20 cellular contexts compared by ENCODE assay signal in genomic region chr5:140573683-140574082, GRCh38. TPM values are rescaled to one million over a fixed set of nuclear protein-coding genes. Genes with fewer than 3 reads are reported as not detected.
DNase-seq lines count a peak whose midpoint lies in the region; ATAC-seq and TF ChIP-seq lines count a peak whose summit lies in the region.
"Had no signal": no experiment of that assay in that cellular context is flagged by ENCODE, and none has a peak within 500 bp of the region (broad histone marks: within the 10 kb centered on the region; RNA-seq: fewer than 3 reads in every experiment).

No MANE protein-coding gene starts in this region.

- H2AK5ac ChIP-seq in mesendoderm (ENCODE audit: low read length), result peak overlapping the region; percentile 28

- H3K36me3 Mint-ChIP-seq in endodermal cell (ENCODE audit: low read depth) (peaks cover 5% of the 10 kb centered on the region), endothelial cell (ENCODE audit: low read depth, unreplicated experiment) (peaks cover 21% of the 10 kb centered on the region)

- peak overlapping the region; percentile 91 for H3K23ac ChIP-seq in mesendoderm (ENCODE audit: low read length)

- ATAC-seq in gastrocnemius medialis, result no peak
- ATAC-seq in GM18511 (IDR thresholded peaks at IDR 0.05; ENCODE audit: unreplicated experiment), result no peak

- no peaks in the 10 kb centered on the region for H3K9me2 ChIP-seq in PC-9 (ENCODE audit: insufficient read depth)

- H4K20me1 ChIP-seq in PC-9 (ENCODE audit: insufficient read depth), result no peaks in the 10 kb centered on the region
- H4K20me1 ChIP-seq: BLaER1 had no signal

- no peaks in the 10 kb centered on the region for H3K79me1 ChIP-seq in mesendoderm (ENCODE audit: low read length)

- CTCF ChIA-PET in PC-9 (lab: Charles Lee), result interaction anchor here (0.6 kb wide), 1 partner anchor 404 kb away, joined by 4 read pairs; no protein-coding TSS in a partner anchor

- no peaks in the 10 kb centered on the region for H3K9me3 ChIP-seq in PC-9 (ENCODE audit: insufficient read depth, low read depth)
- peaks cover 11% of the 10 kb centered on the region for H3K9me3 ChIP-seq in endodermal cell (ENCODE audit: control insufficient read depth, low read length)
- H3K9me3 ChIP-seq in gastrocnemius medialis, result no peaks in the 10 kb centered on the region
- H3K9me3 ChIP-seq: A549, BLaER1 had no signal

- 91 to 92% methylated on average over 5 to 7 of the region's 7 CpGs for WGBS in endodermal cell (ENCODE audit: insufficient coverage in 1 of 2, insufficient read length in 1 of 2), 2 experiments
- no CpG with 5 or more reads among the region's 7 CpGs for whole genome bisulfite sequencing in mesendoderm (ENCODE audit: extremely low coverage, insufficient coverage, low lambda C conversion rate)

- H4K8ac ChIP-seq in mesendoderm (ENCODE audit: low read depth, low read length), result no peak overlapping the region

- no peak overlapping the region for H2AFZ ChIP-seq in PC-9

- no peak overlapping the region for H3K4me2 ChIP-seq in PC-9
- H3K4me2 ChIP-seq in mesendoderm (ENCODE audit: low read length), result no peak overlapping the region
- H3K4me2 ChIP-seq: BLaER1, KMS-11 had no signal

- H3K9ac ChIP-seq in endodermal cell (ENCODE audit: extremely low read depth, low read length, poor library complexity, severe bottlenecking) (no peak overlapping the region), mesendoderm (ENCODE audit: low read length) (no peak overlapping the region)
- H3K9ac ChIP-seq: BLaER1, KMS-11 had no signal

- H2BK5ac ChIP-seq in mesendoderm (ENCODE audit: low read length), result peak overlapping the region; percentile 89

- H3K4me3 ChIP-seq in PC-9 (no peak overlapping the region), endodermal cell (ENCODE audit: low read length) (peak overlapping the region; percentile 51), mesendoderm (ENCODE audit: low read length) (no peak overlapping the region), gastrocnemius medialis (no peak overlapping the region)
- H3K4me3 ChIP-seq: A549, BLaER1 had no signal

- peak overlapping the region; percentile 75 for H3K56ac ChIP-seq in mesendoderm (ENCODE audit: low read length)

- intact Hi-C loops in PC-9 (cut with micrococcal nuclease; ENCODE audit: unreplicated experiment), result no loop called here
- intact Hi-C loops in gastrocnemius medialis (cut with DNase I; ENCODE audit: low total_unique reads), result loop anchor here (5.0 kb wide), 1 partner anchor 139 kb away; no protein-coding TSS in a partner anchor

- POLR2A ChIA-PET in PC-9 (lab: Charles Lee; ENCODE audit: unreplicated experiment), result interaction anchor here (0.7 kb wide), 1 partner anchor 173 kb away, joined by 6 read pairs; no protein-coding TSS in a partner anchor

- in situ Hi-C loops in gastrocnemius medialis (cut with MboI; ENCODE audit: low sequenced_read_pairs in 4 of 4) (loop anchor here in 1 of 4 donors (10.0 to 25.0 kb wide), 2 partner anchors 61 to 336 kb away; partner anchors contain the start of genes CD14 and TMCO6), G401 (cut with HindIII; ENCODE audit: low sequenced_read_pairs) (no loop called here)

- H3K27ac ChIP-seq in PC-9, result 0 out of 2 replicates have a peak overlapping the region, but pooled peaks have one; percentile 20
- H3K27ac ChIP-seq in endodermal cell (ENCODE audit: low read depth, low read length), result no peak overlapping the region
- peak overlapping the region; percentile 90 for H3K27ac ChIP-seq in mesendoderm (ENCODE audit: low read depth, low read length)
- peak overlapping the region in 3 of 4 donors; percentile 27 to 65 (median 63) for H3K27ac ChIP-seq in gastrocnemius medialis
- H3K27ac ChIP-seq: A549, BLaER1, KMS-11 had no signal

- H3K18ac ChIP-seq in mesendoderm (ENCODE audit: low read length), result peak overlapping the region; percentile 85

- no peak for TF ChIP-seq POLR2A in gastrocnemius medialis (IDR thresholded peaks at IDR 0.05)

- peak overlapping the region; percentile 50 for H2BK120ac ChIP-seq in mesendoderm (ENCODE audit: low read depth, low read length)

- H3K36me3 ChIP-seq in PC-9 (ENCODE audit: low read depth), result no peaks in the 10 kb centered on the region
- peaks cover 2% of the 10 kb centered on the region for H3K36me3 ChIP-seq in endodermal cell (ENCODE audit: control insufficient read depth, insufficient read depth, low read length)
- no peaks in the 10 kb centered on the region for H3K36me3 ChIP-seq in mesendoderm (ENCODE audit: control insufficient read depth, insufficient read depth, low read length)
- H3K36me3 ChIP-seq in gastrocnemius medialis, result no peaks in the 10 kb centered on the region

- H3K4me3 Mint-ChIP-seq in endodermal cell (no peak overlapping the region), endothelial cell (ENCODE audit: unreplicated experiment) (no peak overlapping the region)
- H3K4me3 Mint-ChIP-seq: CD4-positive, alpha-beta memory T cell had no signal

- H3K27me3 Mint-ChIP-seq in endodermal cell (ENCODE audit: insufficient read depth) (no peaks in the 10 kb centered on the region), endothelial cell (ENCODE audit: unreplicated experiment) (peaks cover 9% of the 10 kb centered on the region)
- H3K27me3 Mint-ChIP-seq: CD4-positive, alpha-beta memory T cell had no signal

- H3K27ac Mint-ChIP-seq in endodermal cell (peak overlapping the region; percentile 94), endothelial cell (ENCODE audit: unreplicated experiment) (no peak overlapping the region)

- DNase-seq in PC-9 (no peak), endodermal cell (no peak), mesendoderm (no peak), gastrocnemius medialis (no peak), G401 (ENCODE audit: low spot score) (no peak), endothelial cell (ENCODE audit: low spot score) (no peak), cerebellar cortex (ENCODE audit: low spot score) (no peak)
- DNase-seq: CD4-positive, alpha-beta memory T cell; DMS53; EL; NCI-H1417; NCI-H187 treated with DMSO at 0.1 percent for 48 hours; NCI-H2227 treated with DMSO at 0.1 percent for 48 hours; NCI-H510A treated with DMSO at 0.1 percent for 48 hours; NCI-H774; SHP77 had no signal

- peaks cover 18% of the 10 kb centered on the region for H3K4me1 Mint-ChIP-seq in endodermal cell
- peaks cover 6% of the 10 kb centered on the region for H3K4me1 Mint-ChIP-seq in endothelial cell (ENCODE audit: unreplicated experiment)

- BruUV-seq in PC-9 (replicated peaks; lab: Mats Ljungman, UMichigan), result no TSS peak

- peak overlapping the region; percentile 77 for H3K4ac ChIP-seq in mesendoderm (ENCODE audit: low read depth, low read length)

- H3K79me2 ChIP-seq in PC-9 (ENCODE audit: low read depth) (no peaks in the 10 kb centered on the region), mesendoderm (ENCODE audit: control insufficient read depth, insufficient read depth, low read length) (no peaks in the 10 kb centered on the region)

- no peak overlapping the region for H4K5ac ChIP-seq in mesendoderm (ENCODE audit: low read length)

- H3K27me3 ChIP-seq in PC-9 (ENCODE audit: insufficient read depth, low read depth) (no peaks in the 10 kb centered on the region), endodermal cell (ENCODE audit: control insufficient read depth, insufficient read depth, low read length, poor library complexity, severe bottlenecking) (no peaks in the 10 kb centered on the region), mesendoderm (ENCODE audit: insufficient read depth, low read length, poor library complexity) (no peaks in the 10 kb centered on the region), gastrocnemius medialis (no peaks in the 10 kb centered on the region)
- H3K27me3 ChIP-seq: BLaER1 had no signal

- no peak for TF ChIP-seq CTCF in PC-9 (conservative IDR thresholded peaks at IDR 0.05)
- no peak for TF ChIP-seq CTCF in endodermal cell (conservative IDR thresholded peaks at IDR 0.05)
- TF ChIP-seq CTCF in gastrocnemius medialis (IDR thresholded peaks at IDR 0.05 in 4 of 5, conservative IDR thresholded peaks at IDR 0.05 in 1 of 5), result no peak
- TF ChIP-seq CTCF in endothelial cell (IDR thresholded peaks at IDR 0.05; ENCODE audit: unreplicated experiment), result no peak

- peaks cover 12% of the 10 kb centered on the region for H3K9me3 Mint-ChIP-seq in endodermal cell
- no peaks in the 10 kb centered on the region for H3K9me3 Mint-ChIP-seq in endothelial cell (ENCODE audit: unreplicated experiment)
- H3K9me3 Mint-ChIP-seq: CD4-positive, alpha-beta memory T cell had no signal

- H3F3A ChIP-seq in PC-9 (ENCODE audit: insufficient read depth, low read depth), result no peaks in the 10 kb centered on the region

- H3K4me1 ChIP-seq in PC-9 (replicated peaks; ENCODE audit: insufficient read depth), result peaks cover 12% of the 10 kb centered on the region; the same call in 1 of the 2 replicates
- peaks cover 5% of the 10 kb centered on the region for H3K4me1 ChIP-seq in endodermal cell (ENCODE audit: control insufficient read depth, insufficient read depth, low read length)
- H3K4me1 ChIP-seq in mesendoderm (ENCODE audit: control insufficient read depth, low read depth, low read length), result peaks cover 5% of the 10 kb centered on the region
- peaks cover 43 to 44% of the 10 kb centered on the region in 2 donors for H3K4me1 ChIP-seq in gastrocnemius medialis
- H3K4me1 ChIP-seq: A549 had no signal

- no peak overlapping the region for H2BK15ac ChIP-seq in mesendoderm (replicated peaks; ENCODE audit: low read depth)

RNA-seq across cellular contexts. Expression of gene SLC35A4, which starts 9.1 kb away (rescaled TPM):
- 44.2 and 66.2 TPM in 2 replicates for total RNA-seq in PC-9 (2021)
- total RNA-seq in endodermal cell, result 10 to 100 TPM; 61.6 to 68.9 TPM
- 60.1 TPM for polyA plus RNA-seq in endodermal cell (2013, experiment 1 of 2)
- 54.3 TPM for polyA plus RNA-seq in endodermal cell (2013, experiment 2 of 2)
- polyA plus RNA-seq in mesendoderm (2013, experiment 1 of 2), result 96.0 TPM
- polyA plus RNA-seq in mesendoderm (2013, experiment 2 of 2), result 90.8 TPM
- total RNA-seq in gastrocnemius medialis, result 100 to 1,000 TPM in 2 of 4 donors, 10 to 100 TPM in 2; 71.7 to 152 (median 114) TPM
- 24.4 and 44.6 TPM in 2 replicates for total RNA-seq in G401 (2014; rRNA removed; shearing (Covaris generic))
- 91.2 TPM for total RNA-seq in endothelial cell (ENCODE audit: unreplicated experiment)

RNA-seq across cellular contexts. Expression of gene APBB3, which starts 9.3 kb away (rescaled TPM):
- total RNA-seq in PC-9 (2021) (23.4 and 26.0 TPM in 2 replicates), endodermal cell (10 to 100 TPM; 36.4 to 41.4 TPM), gastrocnemius medialis (10 to 100 TPM in 2 of 4 donors, 1 to 10 TPM in 2; 4.1 to 12.5 (median 9.0) TPM), endothelial cell (ENCODE audit: unreplicated experiment) (24.6 TPM)
- 45.7 TPM for polyA plus RNA-seq in endodermal cell (2013, experiment 1 of 2)
- polyA plus RNA-seq in endodermal cell (2013, experiment 2 of 2), result 33.2 TPM
- 5.6 TPM for polyA plus RNA-seq in mesendoderm (2013, experiment 1 of 2)
- polyA plus RNA-seq in mesendoderm (2013, experiment 2 of 2), result 4.8 TPM
- 11.6 and 27.4 TPM in 2 replicates for total RNA-seq in G401 (2014; rRNA removed; shearing (Covaris generic))

RNA-seq across cellular contexts. Expression of gene SRA1, which starts 16.4 kb away (rescaled TPM):
- total RNA-seq in PC-9 (2021), result 30.5 and 36.1 TPM in 2 replicates
- total RNA-seq in endodermal cell, result 10 to 100 TPM; 40.5 to 42.9 TPM
- 31.3 TPM for polyA plus RNA-seq in endodermal cell (2013, experiment 1 of 2)
- 29.4 TPM for polyA plus RNA-seq in endodermal cell (2013, experiment 2 of 2)
- polyA plus RNA-seq in mesendoderm (2013, experiment 1 of 2), result 33.0 TPM
- 33.3 TPM for polyA plus RNA-seq in mesendoderm (2013, experiment 2 of 2)
- 10 to 100 TPM; 34.1 to 67.3 (median 40.6) TPM for total RNA-seq in gastrocnemius medialis
- 50.9 and 53.8 TPM in 2 replicates for total RNA-seq in G401 (2014; rRNA removed; shearing (Covaris generic))
- total RNA-seq in endothelial cell (ENCODE audit: unreplicated experiment), result 17.1 TPM

RNA-seq across cellular contexts. Expression of gene EIF4EBP3, which starts 26.2 kb away (rescaled TPM):
- total RNA-seq in PC-9 (2021) (4.8 and 5.6 TPM in 2 replicates), endodermal cell (1 to 10 TPM; 5.1 to 6.3 TPM), gastrocnemius medialis (100 to 1,000 TPM in 1 of 4 donors, 10 to 100 TPM in 3; 38.6 to 118 (median 51.8) TPM), endothelial cell (ENCODE audit: unreplicated experiment) (16.4 TPM)
- 3.2 TPM for polyA plus RNA-seq in endodermal cell (2013, experiment 1 of 2)
- 3.7 TPM for polyA plus RNA-seq in endodermal cell (2013, experiment 2 of 2)
- 13.5 TPM for polyA plus RNA-seq in mesendoderm (2013, experiment 1 of 2)
- 13.7 TPM for polyA plus RNA-seq in mesendoderm (2013, experiment 2 of 2)
- total RNA-seq in G401 (2014; rRNA removed; shearing (Covaris generic)), result 1.3 TPM in 1 of 2 replicates, not detected in the other

RNA-seq across cellular contexts. Expression of gene CD14, which starts 59.3 kb away (rescaled TPM):
- total RNA-seq in PC-9 (2021) (0.35 and 0.81 TPM in 2 replicates), endodermal cell (under 1 TPM in 1 of 2 donors, not detected in 1; 0.18 TPM), gastrocnemius medialis (10 to 100 TPM; 12.2 to 22.9 (median 16.1) TPM), endothelial cell (ENCODE audit: unreplicated experiment) (not detected)
- 0.36 TPM for polyA plus RNA-seq in endodermal cell (2013, experiment 1 of 2)
- polyA plus RNA-seq in endodermal cell (2013, experiment 2 of 2), result 0.79 TPM
- 0.06 TPM for polyA plus RNA-seq in mesendoderm (2013, experiment 1 of 2)
- polyA plus RNA-seq in mesendoderm (2013, experiment 2 of 2), result 0.04 TPM
- total RNA-seq in G401 (2014; rRNA removed; shearing (Covaris generic)), result not detected in 2 replicates
